ENCODE assay signal across 10 cellular contexts in the genomic region with DNA sequence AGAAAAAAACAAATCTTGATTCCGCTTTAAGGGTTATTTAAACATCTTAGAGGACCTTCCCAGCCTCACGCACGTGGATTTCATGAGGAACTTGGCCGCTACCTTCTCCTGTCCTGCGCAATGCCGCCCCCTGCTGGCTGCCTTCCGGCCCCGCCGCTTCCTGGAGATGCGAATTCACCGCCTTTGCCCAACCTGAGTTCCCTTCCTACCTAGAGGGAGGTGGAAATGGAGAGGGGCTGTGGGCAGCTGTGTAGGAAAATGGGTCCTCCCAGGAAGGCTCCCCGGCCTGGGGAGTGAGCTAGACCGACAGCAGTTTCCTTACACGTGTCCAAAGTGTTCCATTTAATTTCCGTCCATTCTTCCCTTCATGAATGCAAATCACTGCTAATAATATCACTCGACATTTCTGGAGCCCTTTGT. TPM values are rescaled to one million over a fixed set of nuclear protein-coding genes. Genes with fewer than 3 reads are reported as not detected.
DNase-seq lines count a peak whose midpoint lies in the region; ATAC-seq, FAIRE-seq and TF ChIP-seq lines count a peak whose summit lies in the region.
"Had no signal": no experiment of that assay in that cellular context is flagged by ENCODE, and none has a peak within 500 bp of the region (broad histone marks: within the 10 kb centered on the region; RNA-seq: fewer than 3 reads in every experiment).

No MANE protein-coding gene starts in this region.

- peaks cover 26% of the 10 kb centered on the region for H3K27me3 Mint-ChIP-seq in activated naive CD4-positive, alpha-beta T cell treated with anti-CD3 and anti-CD28 coated beads for 36 hours (ENCODE audit: low read depth)

- H3K4me1 ChIP-seq in pancreas (no peaks in the 10 kb centered on the region), thyroid gland (peaks cover 0 to 12% of the 10 kb centered on the region in 2 donors)

- H3K9ac ChIP-seq in SK-N-MC (ENCODE audit: insufficient read length), result no peak overlapping the region

- TF ChIP-seq POLR2A in thyroid gland (IDR thresholded peaks at IDR 0.05), result no peak

- H3K36me3 ChIP-seq in SK-N-MC (ENCODE audit: insufficient read depth, low read length) (no peaks in the 10 kb centered on the region), pancreas (no peaks in the 10 kb centered on the region), thyroid gland (no peaks in the 10 kb centered on the region)

- ATAC-seq in pancreas, result peak; percentile 73 to 97 (median 94)

- H3K9me3 ChIP-seq in SK-N-MC (ENCODE audit: low read depth, low read length), result no peaks in the 10 kb centered on the region
- H3K9me3 ChIP-seq in pancreas, result no peaks in the 10 kb centered on the region
- H3K9me3 ChIP-seq in thyroid gland, result no peaks in the 10 kb centered on the region

- WGBS in pancreas, 2 donors, result 9 to 10% methylated on average over 16 of the region's 16 CpGs
- WGBS in thyroid gland, 2 donors, result 10 to 14% methylated on average over 16 of the region's 16 CpGs

- no peaks in the 10 kb centered on the region for H3K9me3 Mint-ChIP-seq in activated naive CD4-positive, alpha-beta T cell treated with anti-CD3 and anti-CD28 coated beads for 36 hours

- no peak overlapping the region for H3K4me3 Mint-ChIP-seq in activated naive CD4-positive, alpha-beta T cell treated with anti-CD3 and anti-CD28 coated beads for 36 hours

- H3K27me3 ChIP-seq in pancreas (no peaks in the 10 kb centered on the region), thyroid gland (no peaks in the 10 kb centered on the region)

- H3K4me3 ChIP-seq in SK-N-MC (no peak overlapping the region), pancreas (no peak overlapping the region), thyroid gland (replicated peaks in 1 of 3) (no peak overlapping the region)

- intact Hi-C loops in activated naive CD4-positive, alpha-beta T cell treated with anti-CD3 and anti-CD28 coated beads for 36 hours (cut with micrococcal nuclease), result loop anchor here (1.0 to 10.0 kb wide), 7 partner anchors 102 to 1208 kb away; no protein-coding TSS in a partner anchor
- intact Hi-C loops in pancreas (cut with DNase I) (loop anchor here in 1 of 3 donors (5.0 kb wide), 1 partner anchor 1009 kb away; no protein-coding TSS in a partner anchor), thyroid gland (cut with DNase I) (loop anchor here (5.0 to 10.0 kb wide), 2 partner anchors 212 to 1014 kb away; a partner anchor contains a TSS)

- peak; percentile 54 for DNase-seq in NK-92 treated with Interleukin-12 subunit alpha and Interleukin-12 subunit beta, amount 100 ng/mL, for 24 hours (lab: John Stamatoyannopoulos, UW)
- DNase-seq in NK-92 (lab: John Stamatoyannopoulos, UW; ENCODE audit: unreplicated experiment) (no peak), LoVo (ENCODE audit: low spot score) (peak; percentile 71), SK-N-MC (ENCODE audit: low read depth, low spot score) (peak; percentile 1), glomerular endothelial cell (ENCODE audit: extremely low read depth, low read depth, low spot score) (peak; percentile 23), pancreas (peak; percentile 66 to 99 (median 88)), thyroid gland (peak; percentile 84 to 90)
- peak; percentile 91 for DNase-seq in activated naive CD4-positive, alpha-beta T cell treated with anti-CD3 and anti-CD28 coated beads for 36 hours

- no peak overlapping the region for H3K27ac Mint-ChIP-seq in activated naive CD4-positive, alpha-beta T cell treated with anti-CD3 and anti-CD28 coated beads for 36 hours

- H3K4me1 Mint-ChIP-seq in activated naive CD4-positive, alpha-beta T cell treated with anti-CD3 and anti-CD28 coated beads for 36 hours (ENCODE audit: low read depth), result peaks cover 26% of the 10 kb centered on the region

- FAIRE-seq in pancreas (lab: Jason Lieb, UNC), result no peak
- FAIRE-seq: G401.6 had no signal

- CTCF ChIA-PET in activated naive CD4-positive, alpha-beta T cell treated with anti-CD3 and anti-CD28 coated beads for 36 hours (lab: Charles Lee), result interaction anchor here (0.5 to 3.3 kb wide), 12 partner anchors 9 to 1212 kb away, joined by 3 to 14 read pairs (median 4); a partner anchor contains a TSS

- no peak overlapping the region for H3K27ac ChIP-seq in SK-N-MC
- no peak overlapping the region for H3K27ac ChIP-seq in pancreas
- no peak overlapping the region for H3K27ac ChIP-seq in thyroid gland

- H3K36me3 Mint-ChIP-seq in activated naive CD4-positive, alpha-beta T cell treated with anti-CD3 and anti-CD28 coated beads for 36 hours (ENCODE audit: low read depth), result no peaks in the 10 kb centered on the region

- peak; percentile 90 to 95 (median 92) for TF ChIP-seq CTCF in pancreas (IDR thresholded peaks at IDR 0.05)
- TF ChIP-seq CTCF in thyroid gland (IDR thresholded peaks at IDR 0.05), result peak; percentile 81 to 94 (median 87)

RNA-seq across cellular contexts. Expression of a gene that starts 1.0 kb away (rescaled TPM):
- total RNA-seq in activated naive CD4-positive, alpha-beta T cell treated with anti-CD3 and anti-CD28 coated beads for 36 hours, result not detected
- total RNA-seq in glomerular endothelial cell (not detected in 2 replicates), pancreas (not detected), thyroid gland (under 1 TPM in 1 of 4 donors, not detected in 3; 0.13 TPM)
- polyA plus RNA-seq in pancreas, result not detected
- total RNA-seq: subcutaneous adipose tissue had no signal
